In genomic region chr11:1876361-1877063, GRCh38 we compare ENCODE assay signal across 6 cellular contexts. TPM values are rescaled to one million over a fixed set of nuclear protein-coding genes. Genes with fewer than 3 reads are reported as not detected.
DNase-seq lines count a peak whose midpoint lies in the region; ATAC-seq, FAIRE-seq and TF ChIP-seq lines count a peak whose summit lies in the region.

No MANE protein-coding gene starts in this region.

- H3K4me1 ChIP-seq in mesodermal cell (ENCODE audit: control insufficient read depth, insufficient read depth, low read length, poor library complexity, severe bottlenecking) = peaks cover 50% of the 10 kb centered on the region

- 0 out of 2 replicates have a peak, but pooled peaks cover 3% of the 10 kb centered on the region for H3K4me1 Mint-ChIP-seq in WTC11

- CTCF ChIA-PET in WTC11 (lab: Charles Lee) = interaction anchor here (0.6 to 6.0 kb wide), 64 partner anchors 9 to 431 kb away, joined by 3 to 69 read pairs (median 4); partner anchors contain the start of genes H19, MRPL23, SYT8 and TNNI2

- H3K36me3 ChIP-seq in mesodermal cell (ENCODE audit: control insufficient read depth, insufficient read depth, low read length) = no peaks in the 10 kb centered on the region

- no peak for FAIRE-seq in GM12892 (lab: Jason Lieb, UNC)

- peak overlapping the region; percentile 83 for H3K27ac ChIP-seq in mesodermal cell (ENCODE audit: low read depth, low read length, severe bottlenecking)

- H3K9me3 Mint-ChIP-seq in WTC11 = no peaks in the 10 kb centered on the region

- H3K9me3 ChIP-seq in mesodermal cell (ENCODE audit: control insufficient read depth, low read length) = no peaks in the 10 kb centered on the region

- TF ChIP-seq CTCF in WTC11 (IDR thresholded peaks at IDR 0.05) = peak; percentile 21; the same call in 1 of the 2 replicates

- no peak overlapping the region for H3K27ac Mint-ChIP-seq in WTC11

- H3K27me3 Mint-ChIP-seq in WTC11 (ENCODE audit: low read depth) = no peaks in the 10 kb centered on the region; the same call in 1 of the 2 replicates

- no peaks in the 10 kb centered on the region for H3K36me3 Mint-ChIP-seq in WTC11

- WGBS in mesodermal cell (ENCODE audit: insufficient coverage in 2 of 2), 2 experiments = 40 to 45% methylated on average over 9 to 20 of the region's 26 CpGs

- H3K4me3 Mint-ChIP-seq in WTC11 = no peak overlapping the region

- H3K4me3 ChIP-seq in mesodermal cell (ENCODE audit: extremely low read depth, insufficient read depth, low read length, poor library complexity, severe bottlenecking) = no peak overlapping the region

- POLR2A ChIA-PET in WTC11 (lab: Charles Lee) = no interaction called here

- DNase-seq in GM12892 (ENCODE audit: insufficient read length) (peak; percentile 56), WTC11 (ENCODE audit: low spot score) (peak; percentile 77), SIG-M5 treated with dmso at 0.1 percent for 504 hours (lab: John Stamatoyannopoulos, UW; ENCODE audit: unreplicated experiment) (no peak), NCI-H1436 (lab: John Stamatoyannopoulos, UW) (no peak)

- ATAC-seq in WTC11 = peak; percentile 85
- ATAC-seq in HG02798 (IDR thresholded peaks at IDR 0.05; ENCODE audit: poor library complexity, unreplicated experiment) = no peak

- no peak for TF ChIP-seq POLR2A in GM12892 (IDR thresholded peaks at IDR 0.05; ENCODE audit: low read depth, low read length)

TF ChIP-seq in WTC11, 78 proteins besides CTCF, POLR2A, EP300 and RAD21:
- TF ChIP-seq, protein P1, sequence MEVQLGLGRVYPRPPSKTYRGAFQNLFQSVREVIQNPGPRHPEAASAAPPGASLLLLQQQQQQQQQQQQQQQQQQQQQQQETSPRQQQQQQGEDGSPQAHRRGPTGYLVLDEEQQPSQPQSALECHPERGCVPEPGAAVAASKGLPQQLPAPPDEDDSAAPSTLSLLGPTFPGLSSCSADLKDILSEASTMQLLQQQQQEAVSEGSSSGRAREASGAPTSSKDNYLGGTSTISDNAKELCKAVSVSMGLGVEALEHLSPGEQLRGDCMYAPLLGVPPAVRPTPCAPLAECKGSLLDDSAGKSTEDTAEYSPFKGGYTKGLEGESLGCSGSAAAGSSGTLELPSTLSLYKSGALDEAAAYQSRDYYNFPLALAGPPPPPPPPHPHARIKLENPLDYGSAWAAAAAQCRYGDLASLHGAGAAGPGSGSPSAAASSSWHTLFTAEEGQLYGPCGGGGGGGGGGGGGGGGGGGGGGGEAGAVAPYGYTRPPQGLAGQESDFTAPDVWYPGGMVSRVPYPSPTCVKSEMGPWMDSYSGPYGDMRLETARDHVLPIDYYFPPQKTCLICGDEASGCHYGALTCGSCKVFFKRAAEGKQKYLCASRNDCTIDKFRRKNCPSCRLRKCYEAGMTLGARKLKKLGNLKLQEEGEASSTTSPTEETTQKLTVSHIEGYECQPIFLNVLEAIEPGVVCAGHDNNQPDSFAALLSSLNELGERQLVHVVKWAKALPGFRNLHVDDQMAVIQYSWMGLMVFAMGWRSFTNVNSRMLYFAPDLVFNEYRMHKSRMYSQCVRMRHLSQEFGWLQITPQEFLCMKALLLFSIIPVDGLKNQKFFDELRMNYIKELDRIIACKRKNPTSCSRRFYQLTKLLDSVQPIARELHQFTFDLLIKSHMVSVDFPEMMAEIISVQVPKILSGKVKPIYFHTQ (CRISPR knock-in tag; IDR thresholded peaks at IDR 0.05) = no peak
- TF ChIP-seq ZNF671 (CRISPR knock-in tag; IDR thresholded peaks at IDR 0.05) = no peak
- no peak for TF ChIP-seq CREM (CRISPR knock-in tag; IDR thresholded peaks at IDR 0.05)
- no peak for TF ChIP-seq SP1 (CRISPR knock-in tag; conservative IDR thresholded peaks at IDR 0.05)
- no peak for TF ChIP-seq ZNF532 (CRISPR knock-in tag; IDR thresholded peaks at IDR 0.05; ENCODE audit: borderline replicate concordance)
- TF ChIP-seq GABPB1 (CRISPR knock-in tag; IDR thresholded peaks at IDR 0.05) = no peak
- TF ChIP-seq SMAD3 (CRISPR knock-in tag; IDR thresholded peaks at IDR 0.05; ENCODE audit: borderline replicate concordance) = no peak
- TF ChIP-seq, protein P2, sequence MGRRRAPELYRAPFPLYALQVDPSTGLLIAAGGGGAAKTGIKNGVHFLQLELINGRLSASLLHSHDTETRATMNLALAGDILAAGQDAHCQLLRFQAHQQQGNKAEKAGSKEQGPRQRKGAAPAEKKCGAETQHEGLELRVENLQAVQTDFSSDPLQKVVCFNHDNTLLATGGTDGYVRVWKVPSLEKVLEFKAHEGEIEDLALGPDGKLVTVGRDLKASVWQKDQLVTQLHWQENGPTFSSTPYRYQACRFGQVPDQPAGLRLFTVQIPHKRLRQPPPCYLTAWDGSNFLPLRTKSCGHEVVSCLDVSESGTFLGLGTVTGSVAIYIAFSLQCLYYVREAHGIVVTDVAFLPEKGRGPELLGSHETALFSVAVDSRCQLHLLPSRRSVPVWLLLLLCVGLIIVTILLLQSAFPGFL (CRISPR knock-in tag; IDR thresholded peaks at IDR 0.05; ENCODE audit: borderline replicate concordance) = no peak
- TF ChIP-seq ZNF263 (CRISPR knock-in tag; IDR thresholded peaks at IDR 0.05; ENCODE audit: low read depth) = no peak
- no peak for TF ChIP-seq GTF2I (CRISPR knock-in tag; conservative IDR thresholded peaks at IDR 0.05)
- TF ChIP-seq TEAD1 (CRISPR knock-in tag; IDR thresholded peaks at IDR 0.05) = no peak
- no peak for TF ChIP-seq HMGA2 (CRISPR knock-in tag; IDR thresholded peaks at IDR 0.05)
- TF ChIP-seq JUN (CRISPR knock-in tag; IDR thresholded peaks at IDR 0.05) = no peak
- no peak for TF ChIP-seq MYBL2 (CRISPR knock-in tag; IDR thresholded peaks at IDR 0.05)
TF ChIP-seq in WTC11: peak in this region for 0.

RNA-seq across cellular contexts. Expression of gene PRR33, which starts 15.2 kb away (rescaled TPM):
- 2.0 TPM for polyA plus RNA-seq in GM12892 (2012; ENCODE audit: missing spikeins)
- not detected in 3 replicates for total RNA-seq in WTC11 (2021)
- polyA plus RNA-seq in mesodermal cell (2013, experiment 1 of 2) = not detected
- not detected for polyA plus RNA-seq in mesodermal cell (2013, experiment 2 of 2)

RNA-seq across cellular contexts. Expression of gene LSP1, which starts 23.6 kb away (rescaled TPM):
- 302 TPM for polyA plus RNA-seq in GM12892 (2012; ENCODE audit: missing spikeins)
- total RNA-seq in WTC11 (2021) = 0.77 to 1.7 TPM (median 1.0 TPM) in 3 replicates
- 2.7 TPM for polyA plus RNA-seq in mesodermal cell (2013, experiment 1 of 2)
- 2.7 TPM for polyA plus RNA-seq in mesodermal cell (2013, experiment 2 of 2)

RNA-seq across cellular contexts. Expression of gene TNNI2, which starts 37.7 kb away (rescaled TPM):
- 0.76 TPM for polyA plus RNA-seq in GM12892 (2012; ENCODE audit: missing spikeins)
- total RNA-seq in WTC11 (2021) = 0.41 TPM in 1 of 3 replicates, not detected in the others
- polyA plus RNA-seq in mesodermal cell (2013, experiment 1 of 2) = 0.66 TPM
- polyA plus RNA-seq in mesodermal cell (2013, experiment 2 of 2) = not detected

RNA-seq across cellular contexts. Expression of gene SYT8, which starts 41.7 kb away (rescaled TPM):
- 0.38 TPM for polyA plus RNA-seq in GM12892 (2012; ENCODE audit: missing spikeins)
- 0.37 TPM in 1 of 3 replicates, not detected in the others for total RNA-seq in WTC11 (2021)
- polyA plus RNA-seq in mesodermal cell (2013, experiment 1 of 2) = not detected
- not detected for polyA plus RNA-seq in mesodermal cell (2013, experiment 2 of 2)

RNA-seq across cellular contexts. Expression of gene TNNT3, which starts 43.0 kb away (rescaled TPM):
- polyA plus RNA-seq in GM12892 (2012; ENCODE audit: missing spikeins) = 0.74 TPM
- not detected in 3 replicates for total RNA-seq in WTC11 (2021)
- 1.1 TPM for polyA plus RNA-seq in mesodermal cell (2013, experiment 1 of 2)
- 0.66 TPM for polyA plus RNA-seq in mesodermal cell (2013, experiment 2 of 2)

Comparison
In these comparisons a context has a peak if more than half of its experiments do, and no peak if none do; other contexts are left out.
1. DNase-seq: peak in GM12892 (single experiment) and WTC11 (single experiment); none in SIG-M5 treated with dmso at 0.1 percent for 504 hours (single experiment) and NCI-H1436 (single experiment).